8 cellular contexts compared by ENCODE assay signal in genomic region chr21:43921979-43922945, GRCh38. TPM values are rescaled to one million over a fixed set of nuclear protein-coding genes. Genes with fewer than 3 reads are reported as not detected.
A peak's percentile ranks its signal among the peaks of the same experiment; 100 is the strongest.
DNase-seq lines count a peak whose midpoint lies in the region; ATAC-seq and TF ChIP-seq lines count a peak whose summit lies in the region.

No MANE protein-coding gene starts in this region.

- peaks cover 0 to 2% of the 10 kb centered on the region in 2 donors for H3K9me3 Mint-ChIP-seq in activated T-cell treated with anti-CD3 and anti-CD28 coated beads, Interleukin-2, amount 50 U/mL, for 72 hours
- no peaks in the 10 kb centered on the region for H3K9me3 Mint-ChIP-seq in mesothelial cell of epicardium

- H3K4me3 Mint-ChIP-seq in activated T-cell treated with anti-CD3 and anti-CD28 coated beads, Interleukin-2, amount 50 U/mL, for 72 hours = peak overlapping the region; percentile 76
- H3K4me3 Mint-ChIP-seq in mesothelial cell of epicardium = no peak overlapping the region

- no peaks in the 10 kb centered on the region for H3K27me3 Mint-ChIP-seq in activated T-cell treated with anti-CD3 and anti-CD28 coated beads, Interleukin-2, amount 50 U/mL, for 72 hours (ENCODE audit: low read depth)
- no peaks in the 10 kb centered on the region for H3K27me3 Mint-ChIP-seq in mesothelial cell of epicardium (ENCODE audit: low read depth)

- peaks cover 5 to 7% of the 10 kb centered on the region in 2 donors for H3K36me3 Mint-ChIP-seq in activated T-cell treated with anti-CD3 and anti-CD28 coated beads, Interleukin-2, amount 50 U/mL, for 72 hours (ENCODE audit: insufficient read depth in 2 of 2)
- H3K36me3 Mint-ChIP-seq in mesothelial cell of epicardium = peaks cover 7% of the 10 kb centered on the region

- no peaks in the 10 kb centered on the region for H3K9me3 ChIP-seq in KOPT-K1 (ENCODE audit: insufficient read depth, low read length, poor library complexity, severe bottlenecking)

- DNase-seq in A172 (ENCODE audit: low spot score) = peak; percentile 32
- peak; percentile 72 to 74 for DNase-seq in activated T-cell treated with anti-CD3 and anti-CD28 coated beads, Interleukin-2, amount 50 U/mL, for 72 hours
- no peak for DNase-seq in mesothelial cell of epicardium (ENCODE audit: low spot score in 2 of 2, unreplicated experiment in 2 of 2)
- no peak for DNase-seq in NCI-H748 (lab: John Stamatoyannopoulos, UW; ENCODE audit: unreplicated experiment)

- no peaks in the 10 kb centered on the region; the same call in 1 of the 2 replicates for H3K36me3 ChIP-seq in KOPT-K1 (ENCODE audit: insufficient read depth, low read length)

- H3K4me1 Mint-ChIP-seq in activated T-cell treated with anti-CD3 and anti-CD28 coated beads, Interleukin-2, amount 50 U/mL, for 72 hours (ENCODE audit: low read depth) = peaks cover 63% of the 10 kb centered on the region
- peaks cover 20% of the 10 kb centered on the region for H3K4me1 Mint-ChIP-seq in mesothelial cell of epicardium

- ATAC-seq in activated T-cell treated with anti-CD3 and anti-CD28 coated beads, Interleukin-2, amount 50 U/mL, for 72 hours (replicated peaks in 1 of 2) = peak; percentile 75 to 77
- no peak for ATAC-seq in HG03378 (IDR thresholded peaks at IDR 0.05; ENCODE audit: unreplicated experiment)
- no peak for ATAC-seq in GM18868 (IDR thresholded peaks at IDR 0.05; ENCODE audit: unreplicated experiment)
- ATAC-seq in GM21717 (IDR thresholded peaks at IDR 0.05; ENCODE audit: unreplicated experiment) = no peak

- TF ChIP-seq CTCF in mesothelial cell of epicardium (IDR thresholded peaks at IDR 0.05; ENCODE audit: unreplicated experiment) = no peak

- peak overlapping the region; percentile 94 for H3K27ac Mint-ChIP-seq in activated T-cell treated with anti-CD3 and anti-CD28 coated beads, Interleukin-2, amount 50 U/mL, for 72 hours
- H3K27ac Mint-ChIP-seq in mesothelial cell of epicardium = peak overlapping the region; percentile 75

- peak overlapping the region; percentile 41 for H3K27ac ChIP-seq in KOPT-K1 (ENCODE audit: low read depth, low read length, poor library complexity, severe bottlenecking)

RNA-seq across cellular contexts. Expression of gene AGPAT3, which starts 57.2 kb away (rescaled TPM):
- 73.4 and 73.5 TPM in 2 replicates for total RNA-seq in A172 (2014; rRNA removed; shearing (Covaris generic))
- 10 to 100 TPM; 86.1 to 87.1 TPM for total RNA-seq in activated T-cell treated with anti-CD3 and anti-CD28 coated beads, Interleukin-2, amount 50 U/mL, for 72 hours
- total RNA-seq in mesothelial cell of epicardium = 69.6 to 71.0 TPM (median 71.0 TPM) in 3 replicates

Comparison
In these comparisons a context has a peak if more than half of its experiments do, and no peak if none do; other contexts are left out.
1. DNase-seq: peak in A172 (single experiment) and activated T-cell treated with anti-CD3 and anti-CD28 coated beads, Interleukin-2, amount 50 U/mL, for 72 hours (2 of 2); none in mesothelial cell of epicardium (0 of 2) and NCI-H748 (single experiment).
2. ATAC-seq: peak in activated T-cell treated with anti-CD3 and anti-CD28 coated beads, Interleukin-2, amount 50 U/mL, for 72 hours (2 of 2); none in HG03378 (single experiment), GM18868 (single experiment) and GM21717 (single experiment).